11 cellular contexts compared by ENCODE assay signal in genomic region chrX:10157545-10157944, GRCh38. TPM values are rescaled to one million over a fixed set of nuclear protein-coding genes. Genes with fewer than 3 reads are reported as not detected.
DNase-seq lines count a peak whose midpoint lies in the region; FAIRE-seq and TF ChIP-seq lines count a peak whose summit lies in the region.
"Had no signal": no experiment of that assay in that cellular context is flagged by ENCODE, and none has a peak within 500 bp of the region (broad histone marks: within the 10 kb centered on the region; RNA-seq: fewer than 3 reads in every experiment).

No MANE protein-coding gene starts in this region.

- H3K36me3 ChIP-seq in SU-DHL-6 (ENCODE audit: low read length): no peaks in the 10 kb centered on the region
- H3K36me3 ChIP-seq in small intestine (ENCODE audit: control insufficient read depth in 2 of 2, insufficient read depth in 2 of 2, low read length in 2 of 2): no peaks in the 10 kb centered on the region

- 34 to 51% (median 46%) methylated on average over 3 of the region's 3 CpGs for WGBS in small intestine, 3 donors

- H3K4me3 ChIP-seq in SU-DHL-6 (ENCODE audit: insufficient read depth, low read length, poor library complexity, severe bottlenecking) (peak overlapping the region; percentile 51), fibroblast of villous mesenchyme (ENCODE audit: low read depth, low read length) (peak overlapping the region; percentile 46), retinal pigment epithelial cell (ENCODE audit: low read length) (peak overlapping the region; percentile 48), small intestine (ENCODE audit: low read depth in 1 of 2, low read length in 2 of 2) (no peak overlapping the region)

- H3F3A ChIP-seq in SU-DHL-6 (ENCODE audit: insufficient read depth): peaks cover 11% of the 10 kb centered on the region

- H3K27ac ChIP-seq in SU-DHL-6 (ENCODE audit: low read depth, low read length): peak overlapping the region; percentile 75
- H3K27ac ChIP-seq in small intestine (ENCODE audit: low read depth in 1 of 2, low read length in 1 of 2): no peak overlapping the region

- FAIRE-seq in GM12892 (lab: Jason Lieb, UNC) (peak; percentile 40), small intestine (lab: Jason Lieb, UNC) (no peak)
- FAIRE-seq: endometrium had no signal

- H3K9ac ChIP-seq in SU-DHL-6 (ENCODE audit: low read length): peak overlapping the region; percentile 62

- no peaks in the 10 kb centered on the region for H4K20me1 ChIP-seq in SU-DHL-6 (ENCODE audit: low read depth, low read length)

- no peaks in the 10 kb centered on the region for H3K4me1 ChIP-seq in small intestine (ENCODE audit: control insufficient read depth in 2 of 2, insufficient read depth in 1 of 2, low read depth in 1 of 2, low read length in 1 of 2)

- no peak overlapping the region for H2AFZ ChIP-seq in SU-DHL-6 (ENCODE audit: low read depth, low read length, severe bottlenecking)

- DNase-seq in GM12892 (ENCODE audit: insufficient read length) (no peak), fibroblast of villous mesenchyme (ENCODE audit: low read depth) (peak; percentile 60), retinal pigment epithelial cell (ENCODE audit: low read depth) (no peak), small intestine (no peak), Kasumi-1 (lab: John Stamatoyannopoulos, UW) (no peak), GF-D8 (lab: John Stamatoyannopoulos, UW) (no peak)
- no peak for DNase-seq in activated effector memory CD4-positive, alpha-beta T cell treated with anti-CD3 and anti-CD28 coated beads, Interleukin-2, amount 50 U/mL, for 16 hours
- DNase-seq: activated CD8-positive, alpha-beta memory T cell treated with anti-CD3 and anti-CD28 coated beads, Interleukin-2, amount 50 U/mL, for 4 hours; DMS 273 treated with DMSO at 0.1 percent for 48 hours had no signal

- H3K9me2 ChIP-seq in SU-DHL-6 (replicated peaks; ENCODE audit: insufficient read depth, low read length): no peaks in the 10 kb centered on the region

- H3K27me3 ChIP-seq in SU-DHL-6 (ENCODE audit: low read length) (no peaks in the 10 kb centered on the region), small intestine (ENCODE audit: control insufficient read depth in 2 of 2, insufficient read depth in 2 of 2, low read length in 2 of 2) (peaks cover 0 to 2% of the 10 kb centered on the region in 2 donors)

- peak overlapping the region; percentile 96 for H3K4me2 ChIP-seq in SU-DHL-6 (ENCODE audit: low read depth, low read length, poor library complexity, severe bottlenecking)

- no peaks in the 10 kb centered on the region for H3K9me3 ChIP-seq in SU-DHL-6 (ENCODE audit: insufficient read depth, low read length)
- no peaks in the 10 kb centered on the region for H3K9me3 ChIP-seq in small intestine (ENCODE audit: control insufficient read depth, low read depth)

- H3K79me2 ChIP-seq in SU-DHL-6 (ENCODE audit: insufficient read depth, low read length): no peaks in the 10 kb centered on the region

- no peak for TF ChIP-seq POLR2A in GM12892 (IDR thresholded peaks at IDR 0.05; ENCODE audit: low read depth, low read length)

- TF ChIP-seq CTCF in SU-DHL-6 (IDR thresholded peaks at IDR 0.05; ENCODE audit: insufficient read depth, low read length, poor library complexity, severe bottlenecking) (no peak), fibroblast of villous mesenchyme (IDR thresholded peaks at IDR 0.05; ENCODE audit: insufficient read depth, low read depth, low read length) (no peak), retinal pigment epithelial cell (conservative IDR thresholded peaks at IDR 0.05; ENCODE audit: low read depth, low read length) (no peak)

RNA-seq across cellular contexts. Expression of gene CLCN4, which starts 0.8 kb away (rescaled TPM):
- polyA plus RNA-seq in GM12892 (2012; ENCODE audit: missing spikeins): 0.74 TPM
- total RNA-seq in fibroblast of villous mesenchyme: 1.3 and 2.3 TPM in 2 replicates
- under 1 TPM in 2 of 3 donors, not detected in 1; under 0.01 to 0.70 TPM for polyA plus RNA-seq in small intestine

Comparison
In these comparisons a context has a peak if more than half of its experiments do, and no peak if none do; other contexts are left out.
1. H3K4me3 ChIP-seq: peak in SU-DHL-6 (single experiment), fibroblast of villous mesenchyme (single experiment) and retinal pigment epithelial cell (single experiment); none in small intestine (0 of 2).